Comparison of ENCODE assay signal across 16 cellular contexts in the genomic region with DNA sequence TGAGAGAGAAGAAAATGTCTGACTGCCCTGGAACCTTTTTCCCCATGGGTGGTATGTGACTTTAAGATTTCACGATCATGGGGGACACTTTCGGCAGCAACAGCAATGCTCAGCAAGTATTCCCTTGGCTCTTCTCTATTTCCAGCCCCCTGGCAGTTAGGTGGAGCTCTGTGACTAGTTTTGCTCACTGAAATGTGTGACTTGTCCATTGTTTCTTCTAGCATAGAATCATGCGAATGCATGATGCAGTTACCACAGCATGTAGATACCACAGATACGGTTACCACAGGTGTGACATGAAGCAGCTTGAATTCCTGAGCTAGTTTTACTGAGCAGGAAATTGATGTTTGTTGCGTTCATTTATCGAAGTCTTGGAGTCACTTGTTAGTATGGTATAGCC.
DNase-seq lines count a peak whose midpoint lies in the region; ATAC-seq and TF ChIP-seq lines count a peak whose summit lies in the region.
"Had no signal": no experiment of that assay in that cellular context is flagged by ENCODE, and none has a peak within 500 bp of the region (broad histone marks: within the 10 kb centered on the region; RNA-seq: fewer than 3 reads in every experiment).

No MANE protein-coding gene starts in this region.

- H3K36me3 ChIP-seq in A673 (ENCODE audit: insufficient read depth, low read length, poor library complexity, severe bottlenecking) (no peaks in the 10 kb centered on the region), transverse colon (no peaks in the 10 kb centered on the region)
- H3K36me3 ChIP-seq: SJSA1 had no signal

- 77% methylated on average over 4 to 6 of the region's 6 CpGs for WGBS in transverse colon (ENCODE audit: low coverage in 1 of 2), 2 donors

- POLR2A ChIA-PET in A673 (lab: Charles Lee; ENCODE audit: low non-redundant PET) = no interaction called here

- BruUV-seq in A673 (replicated peaks; lab: Mats Ljungman, UMichigan) = no TSS peak

- no peak overlapping the region for H3K4me3 ChIP-seq in A673 (ENCODE audit: low read depth, low read length, poor library complexity, severe bottlenecking)
- H3K4me3 ChIP-seq in transverse colon = no peak overlapping the region
- H3K4me3 ChIP-seq: SJSA1 had no signal

- TF ChIP-seq POLR2A in transverse colon (IDR thresholded peaks at IDR 0.05) = no peak

- no peak for TF ChIP-seq CTCF in A673 (conservative IDR thresholded peaks at IDR 0.05; ENCODE audit: low read depth, low read length)
- no peak for TF ChIP-seq CTCF in transverse colon (IDR thresholded peaks at IDR 0.05)

- H3K4me1 ChIP-seq in A673 (ENCODE audit: insufficient read depth, low read length, poor library complexity, severe bottlenecking) (no peaks in the 10 kb centered on the region), transverse colon (no peaks in the 10 kb centered on the region)
- H3K4me1 ChIP-seq: SJSA1 had no signal

- intact Hi-C loops in A673 (cut with micrococcal nuclease; ENCODE audit: unreplicated experiment) (no loop called here), posterior vena cava (cut with DNase I) (no loop called here), transverse colon (cut with DNase I; ENCODE audit: low total_unique reads) (no loop called here)

- H3K9me3 ChIP-seq in A673 (ENCODE audit: low read depth, low read length, poor library complexity, severe bottlenecking) = no peaks in the 10 kb centered on the region
- H3K9me3 ChIP-seq in transverse colon = no peaks in the 10 kb centered on the region

- in situ Hi-C loops in transverse colon (cut with MboI; ENCODE audit: low pct_ligation_motif_present in 1 of 4, low pct_unique_long_range_greater_than_20kb in 1 of 4, low sequenced_read_pairs in 3 of 4) = no loop called here

- TF ChIP-seq EP300 in transverse colon (IDR thresholded peaks at IDR 0.05; ENCODE audit: low read depth) = no peak

- CTCF ChIA-PET in A673 (lab: Charles Lee) = no interaction called here

- H3K27me3 ChIP-seq in A673 (replicated peaks; ENCODE audit: insufficient read depth, low read depth, low read length, poor library complexity) (no peaks in the 10 kb centered on the region), transverse colon (no peaks in the 10 kb centered on the region)
- H3K27me3 ChIP-seq: SJSA1 had no signal

- peak; percentile 22 for DNase-seq in A673 (ENCODE audit: low spot score)
- peak; percentile 68 for DNase-seq in NCI-H82 (lab: John Stamatoyannopoulos, UW)
- peak in 2 of 61 donors; percentile 5 to 7 for DNase-seq in caudate nucleus (lab: John Stamatoyannopoulos, UW)
- peak; percentile 76 for DNase-seq in pons (ENCODE audit: low spot score)
- no peak for DNase-seq in posterior vena cava (ENCODE audit: low spot score)
- no peak for DNase-seq in transverse colon
- DNase-seq in NCI-H446 (lab: John Stamatoyannopoulos, UW) = no peak
- DNase-seq: C1 segment of cervical spinal cord, GOT3, Karpas-422, MM.1S, NCI-H1092 treated with DMSO at 0.1 percent for 48 hours, NCI-H2081 treated with DMSO at 0.1 percent for 48 hours, NCI-H524 had no signal

- no peak for ATAC-seq in HG02840 (IDR thresholded peaks at IDR 0.05; ENCODE audit: low FRiP score, unreplicated experiment)

- H3K27ac ChIP-seq in A673 (ENCODE audit: low read depth, low read length, poor library complexity, severe bottlenecking) = no peak overlapping the region
- peak overlapping the region; percentile 14 for H3K27ac ChIP-seq in caudate nucleus (ENCODE audit: low read depth, low read length)
- H3K27ac ChIP-seq in transverse colon = no peak overlapping the region
- H3K27ac ChIP-seq: SJSA1 had no signal

Comparison
In these comparisons a context has a peak if more than half of its experiments do, and no peak if none do; other contexts are left out.
1. DNase-seq: peak in A673 (single experiment), NCI-H82 (single experiment) and pons (single experiment); none in posterior vena cava (single experiment), transverse colon (single experiment) and NCI-H446 (0 of 2).